18 cellular contexts compared by ENCODE assay signal in the genomic region with DNA sequence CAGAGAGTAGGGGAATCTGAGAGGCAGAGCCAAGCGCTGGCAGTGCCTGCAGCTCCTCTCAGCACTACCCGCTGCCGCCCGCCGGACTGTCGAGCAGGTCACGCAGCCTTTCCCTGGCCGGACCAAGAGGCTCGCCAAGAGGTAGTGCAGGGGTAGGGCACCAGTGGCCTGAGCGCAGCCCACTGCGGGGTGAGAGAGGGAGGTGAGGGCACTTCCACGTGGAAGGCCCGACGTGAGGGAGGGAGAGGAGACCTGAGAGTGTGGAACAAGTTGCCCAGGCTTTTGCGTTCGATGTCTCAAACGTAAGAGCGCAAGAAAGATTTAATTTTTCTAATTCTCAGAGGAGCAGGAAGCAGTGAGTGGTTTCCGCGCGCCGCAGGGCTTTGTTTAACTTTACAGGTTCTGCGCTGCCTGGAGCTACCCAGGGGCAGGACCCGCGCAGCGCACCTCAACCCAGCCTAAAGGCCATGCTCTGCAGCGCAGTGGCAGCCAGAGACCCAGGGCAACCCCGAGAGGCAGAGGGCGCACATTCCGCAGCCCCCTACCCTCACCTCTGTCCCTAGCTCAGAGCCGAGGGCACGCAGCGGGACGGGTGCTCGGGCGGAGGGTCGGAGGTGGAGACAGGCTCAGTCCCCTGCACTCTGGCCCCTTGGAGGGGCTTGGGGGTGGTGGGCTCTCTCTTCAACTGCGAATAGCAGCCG. TPM values are rescaled to one million over a fixed set of nuclear protein-coding genes. Genes with fewer than 3 reads are reported as not detected.
A peak's percentile ranks its signal among the peaks of the same experiment; 100 is the strongest.
DNase-seq lines count a peak whose midpoint lies in the region; ATAC-seq and TF ChIP-seq lines count a peak whose summit lies in the region.
"Had no signal": no experiment of that assay in that cellular context is flagged by ENCODE, and none has a peak within 500 bp of the region (broad histone marks: within the 10 kb centered on the region; RNA-seq: fewer than 3 reads in every experiment).

No MANE protein-coding gene starts in this region.

- TF ChIP-seq CTCF in GM23338 (conservative IDR thresholded peaks at IDR 0.05; ENCODE audit: low read depth in 2 of 2), result 0 out of 4 replicates have a peak, but pooled peaks of 1 of the 2 experiments have one; percentile 4
- no peak for TF ChIP-seq CTCF in nephron progenitor cell (IDR thresholded peaks at IDR 0.05)
- no peak for TF ChIP-seq CTCF in Peyer's patch (IDR thresholded peaks at IDR 0.05)

- no peaks in the 10 kb centered on the region for H3K36me3 Mint-ChIP-seq in GM23338 (ENCODE audit: low read depth)
- no peaks in the 10 kb centered on the region for H3K36me3 Mint-ChIP-seq in nephron progenitor cell (ENCODE audit: low read depth)

- TF ChIP-seq POLR2A in Peyer's patch (IDR thresholded peaks at IDR 0.05), result no peak

- H3K4me3 ChIP-seq in GM23338 (peak overlapping the region; percentile 61), ectodermal cell (ENCODE audit: insufficient read depth, low read depth, low read length) (peak overlapping the region; percentile 10), iPS-18a (ENCODE audit: low read length) (peak overlapping the region; percentile 42), Peyer's patch (no peak overlapping the region)
- H3K4me3 ChIP-seq: A549, MG63 had no signal

- H3K27ac ChIP-seq in GM23338 (ENCODE audit: low read depth), result no peak overlapping the region
- H3K27ac ChIP-seq in ectodermal cell (ENCODE audit: insufficient read depth, low read depth, low read length, poor library complexity, severe bottlenecking), result no peak overlapping the region
- H3K27ac ChIP-seq in iPS-18a (ENCODE audit: low read length), result no peak overlapping the region
- no peak overlapping the region for H3K27ac ChIP-seq in Peyer's patch
- H3K27ac ChIP-seq: A549 had no signal

- H3K27me3 ChIP-seq in GM23338 (ENCODE audit: insufficient read depth) (peaks cover 93% of the 10 kb centered on the region), ectodermal cell (ENCODE audit: control insufficient read depth, insufficient read depth, low read length, poor library complexity, severe bottlenecking) (peaks cover 80% of the 10 kb centered on the region), iPS-18a (ENCODE audit: control insufficient read depth, insufficient read depth, low read length) (peaks cover 73% of the 10 kb centered on the region), Peyer's patch (no peaks in the 10 kb centered on the region)

- WGBS in ectodermal cell, 2 experiments, result 3% methylated on average over 39 of the region's 39 CpGs

- peaks cover 37% of the 10 kb centered on the region for H3K27me3 Mint-ChIP-seq in GM23338 (ENCODE audit: insufficient read depth, low read depth, poor library complexity)
- H3K27me3 Mint-ChIP-seq in nephron progenitor cell (ENCODE audit: low read depth, poor library complexity), result peaks cover 42% of the 10 kb centered on the region

- peak overlapping the region; percentile 81 for H3K4me2 ChIP-seq in GM23338
- H3K4me2 ChIP-seq: A549 had no signal

- no peaks in the 10 kb centered on the region for H3K9me2 ChIP-seq in GM23338 (ENCODE audit: insufficient read depth)

- no peaks in the 10 kb centered on the region for H3F3A ChIP-seq in GM23338 (replicated peaks; ENCODE audit: low read depth)

- H4K20me1 ChIP-seq in GM23338 (replicated peaks; ENCODE audit: insufficient read depth), result no peaks in the 10 kb centered on the region

- no peaks in the 10 kb centered on the region for H3K79me2 ChIP-seq in GM23338 (replicated peaks; ENCODE audit: insufficient read depth)

- peaks cover 19% of the 10 kb centered on the region; the same call in 2 of the 3 replicates for H3K4me1 Mint-ChIP-seq in GM23338
- H3K4me1 Mint-ChIP-seq in nephron progenitor cell, result peaks cover 28% of the 10 kb centered on the region

- DNase-seq in GM23338 (ENCODE audit: low spot score) (peak; percentile 49), nephron progenitor cell (peak; percentile 42), Peyer's patch (no peak), left lobe of liver (ENCODE audit: low spot score) (no peak), COLO668 (lab: John Stamatoyannopoulos, UW; ENCODE audit: unreplicated experiment) (no peak), NCI-H2107 (lab: John Stamatoyannopoulos, UW) (no peak)
- DNase-seq: C1 segment of cervical spinal cord, DMS 273 treated with DMSO at 0.1 percent for 48 hours, HCEC 1CT, Karpas-422, MG63, NCI-H1092, NCI-H1694, NCI-H69, SHP77 had no signal

- H3K4me3 Mint-ChIP-seq in GM23338, result peak overlapping the region; percentile 76
- peak overlapping the region; percentile 70 for H3K4me3 Mint-ChIP-seq in nephron progenitor cell

- H3K9ac ChIP-seq in iPS-18a (ENCODE audit: low read length), result no peak overlapping the region

- H3K9me3 Mint-ChIP-seq in GM23338 (no peaks in the 10 kb centered on the region), nephron progenitor cell (no peaks in the 10 kb centered on the region)

- H3K36me3 ChIP-seq in GM23338 (ENCODE audit: insufficient read depth) (no peaks in the 10 kb centered on the region), ectodermal cell (ENCODE audit: control insufficient read depth, insufficient read depth, low read length) (no peaks in the 10 kb centered on the region), iPS-18a (ENCODE audit: control insufficient read depth, low read depth, low read length) (no peaks in the 10 kb centered on the region), Peyer's patch (no peaks in the 10 kb centered on the region)
- H3K36me3 ChIP-seq: MG63 had no signal

- H3K9me3 ChIP-seq in ectodermal cell (ENCODE audit: control insufficient read depth, low read length) (no peaks in the 10 kb centered on the region), iPS-18a (ENCODE audit: control insufficient read depth, low read depth, low read length) (peaks cover 8% of the 10 kb centered on the region), Peyer's patch (no peaks in the 10 kb centered on the region)
- H3K9me3 ChIP-seq: A549, MG63 had no signal

- ATAC-seq in GM23338 (peak; percentile 76), left lobe of liver (no peak)
- ATAC-seq: A549 had no signal

- H3K27ac Mint-ChIP-seq in GM23338, result no peak overlapping the region
- H3K27ac Mint-ChIP-seq in nephron progenitor cell, result no peak overlapping the region

- H2AFZ ChIP-seq in GM23338, result peak overlapping the region; percentile 74; the same call in 1 of the 2 replicates

- peaks cover 9% of the 10 kb centered on the region; the same call in 1 of the 2 replicates for H3K4me1 ChIP-seq in GM23338 (ENCODE audit: insufficient read depth)
- no peaks in the 10 kb centered on the region for H3K4me1 ChIP-seq in ectodermal cell (ENCODE audit: control insufficient read depth, insufficient read depth, low read length)
- H3K4me1 ChIP-seq in iPS-18a (ENCODE audit: control insufficient read depth, low read depth, low read length), result no peaks in the 10 kb centered on the region
- no peaks in the 10 kb centered on the region for H3K4me1 ChIP-seq in Peyer's patch
- H3K4me1 ChIP-seq: A549 had no signal

TF ChIP-seq in GM23338, 12 proteins besides CTCF, POLR2A, EP300 and RAD21:
- TF ChIP-seq EZH2 (IDR thresholded peaks at IDR 0.05; ENCODE audit: low read depth, unreplicated experiment) (peak; percentile 65), POLR2AphosphoS5 (IDR thresholded peaks at IDR 0.05; ENCODE audit: low read depth) (no peak)

RNA-seq across cellular contexts. Expression of gene ARHGAP36, which starts 14.9 kb away (rescaled TPM):
- 0.21 TPM in 1 of 2 replicates, not detected in the other for total RNA-seq in GM23338 (2014; rRNA removed; shearing (Covaris generic))
- 0.14 TPM in 1 of 2 replicates, not detected in the other for polyA plus RNA-seq in GM23338 (2016; fragmentation: Nextera tagmentation; extraction: Ambion mirVana)
- polyA plus RNA-seq in ectodermal cell (2013, experiment 1 of 4), result 0.26 TPM
- polyA plus RNA-seq in ectodermal cell (2013, experiment 2 of 4), result 0.07 TPM
- not detected for polyA plus RNA-seq in ectodermal cell (2013, experiment 3 of 4)
- 0.16 TPM for polyA plus RNA-seq in ectodermal cell (2013, experiment 4 of 4)
- not detected for total RNA-seq in Peyer's patch
- total RNA-seq in left lobe of liver, result not detected
- polyA plus RNA-seq: A549 had no signal

Comparison
In these comparisons a context has a peak if more than half of its experiments do, and no peak if none do; other contexts are left out.
1. DNase-seq: peak in GM23338 (single experiment) and nephron progenitor cell (single experiment); none in Peyer's patch (0 of 3), left lobe of liver (single experiment), COLO668 (single experiment) and NCI-H2107 (single experiment).
2. H3K4me3 ChIP-seq: peak in GM23338 (single experiment), ectodermal cell (single experiment) and iPS-18a (single experiment); none in Peyer's patch (0 of 4).